Comparison of ENCODE assay signal across 8 cellular contexts in the genomic region with DNA sequence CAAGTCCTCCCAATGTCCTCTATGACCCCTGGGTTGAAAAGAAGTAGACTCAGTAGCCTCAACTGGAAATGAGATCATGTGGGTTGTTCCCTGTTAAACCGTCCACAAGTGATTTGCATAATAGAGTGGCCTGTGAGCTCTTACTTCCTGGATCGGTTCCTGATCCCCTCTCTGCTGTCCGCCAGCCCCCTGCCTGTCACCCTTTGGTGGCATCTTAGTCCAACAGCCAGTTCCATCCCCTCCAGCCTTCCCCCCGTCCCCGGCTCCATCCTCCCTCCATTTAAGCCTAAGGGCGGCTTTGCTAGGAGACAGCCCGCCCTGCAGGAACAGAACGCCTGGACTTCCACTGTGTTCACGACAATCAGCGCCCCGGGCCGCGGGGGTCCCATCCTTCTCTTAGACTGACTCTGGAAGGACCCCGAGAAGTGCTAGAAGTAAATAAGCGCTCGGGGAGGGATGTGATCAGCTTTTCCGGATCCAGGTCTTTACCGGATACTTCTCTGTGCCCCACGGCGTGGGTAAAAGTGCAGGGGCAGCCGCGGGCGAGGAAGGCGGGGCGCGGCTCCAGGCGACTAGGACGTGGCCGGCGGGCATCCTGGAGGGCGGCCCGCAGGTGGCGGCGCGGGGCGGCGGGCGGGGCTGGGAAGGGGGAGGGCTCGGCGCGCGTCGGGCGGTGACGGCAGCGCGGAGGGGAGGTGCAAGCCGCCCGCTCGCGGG. TPM values are rescaled to one million over a fixed set of nuclear protein-coding genes. Genes with fewer than 3 reads are reported as not detected.
DNase-seq lines count a peak whose midpoint lies in the region; ATAC-seq and TF ChIP-seq lines count a peak whose summit lies in the region.

No MANE protein-coding gene starts in this region.

- peak in 1 of 2 donors; percentile 60 for TF ChIP-seq POLR2A in Peyer's patch (IDR thresholded peaks at IDR 0.05)

- H3K9me3 ChIP-seq in Peyer's patch: no peaks in the 10 kb centered on the region

- ATAC-seq in GM19043 (IDR thresholded peaks at IDR 0.05; ENCODE audit: low read depth, unreplicated experiment): peak; percentile 79
- peak; percentile 72 for ATAC-seq in HG03196 (IDR thresholded peaks at IDR 0.05; ENCODE audit: unreplicated experiment)
- ATAC-seq in activated T-helper 17 cell treated with anti-CD3 and anti-CD28 coated beads, Interleukin-2, amount 50 U/mL, for 72 hours (replicated peaks): peak; percentile 85
- peak; percentile 83 for ATAC-seq in stimulated activated naive CD8-positive, alpha-beta T cell treated with anti-CD3 and anti-CD28 coated beads, Interleukin-15, Interleukin-2, amounts not matched to agents 100 U/mL and 50 U/mL, for 24 hours

- H3K4me3 ChIP-seq in Peyer's patch: peak overlapping the region; percentile 75 to 98 (median 89)

- peaks cover 26% of the 10 kb centered on the region for H3K4me1 Mint-ChIP-seq in activated T-helper 17 cell treated with anti-CD3 and anti-CD28 coated beads, Interleukin-2, amount 50 U/mL, for 72 hours
- peaks cover 27% of the 10 kb centered on the region for H3K4me1 Mint-ChIP-seq in nephron

- H3K4me1 ChIP-seq in Peyer's patch: peaks cover 0 to 19% (median 6%) of the 10 kb centered on the region in 4 donors

- H3K27me3 ChIP-seq in Peyer's patch: no peaks in the 10 kb centered on the region

- peaks cover 16% of the 10 kb centered on the region for H3K36me3 Mint-ChIP-seq in activated T-helper 17 cell treated with anti-CD3 and anti-CD28 coated beads, Interleukin-2, amount 50 U/mL, for 72 hours (ENCODE audit: low read depth)
- H3K36me3 Mint-ChIP-seq in nephron (ENCODE audit: low read depth): no peaks in the 10 kb centered on the region

- no peak for TF ChIP-seq CTCF in C4-2B (conservative IDR thresholded peaks at IDR 0.05)
- TF ChIP-seq CTCF in Peyer's patch (IDR thresholded peaks at IDR 0.05): no peak
- TF ChIP-seq CTCF in nephron (IDR thresholded peaks at IDR 0.05; ENCODE audit: unreplicated experiment in 3 of 3): no peak

- H3K27ac ChIP-seq in C4-2B (peak overlapping the region; percentile 93), Peyer's patch (peak overlapping the region; percentile 91 to 95 (median 93))

- DNase-seq in Peyer's patch: peak; percentile 81 to 90 (median 87)
- DNase-seq in fibroblast of peridontal ligament (ENCODE audit: extremely low read depth): peak; percentile 36
- DNase-seq in stimulated activated naive CD8-positive, alpha-beta T cell treated with anti-CD3 and anti-CD28 coated beads, Interleukin-15, Interleukin-2, amounts not matched to agents 100 U/mL and 50 U/mL, for 24 hours: peak; percentile 85

- H3K27me3 Mint-ChIP-seq in activated T-helper 17 cell treated with anti-CD3 and anti-CD28 coated beads, Interleukin-2, amount 50 U/mL, for 72 hours: no peaks in the 10 kb centered on the region
- H3K27me3 Mint-ChIP-seq in nephron (ENCODE audit: low read depth): no peaks in the 10 kb centered on the region

- no peaks in the 10 kb centered on the region for H3K9me3 Mint-ChIP-seq in activated T-helper 17 cell treated with anti-CD3 and anti-CD28 coated beads, Interleukin-2, amount 50 U/mL, for 72 hours
- no peaks in the 10 kb centered on the region for H3K9me3 Mint-ChIP-seq in nephron

- H3K4me3 Mint-ChIP-seq in activated T-helper 17 cell treated with anti-CD3 and anti-CD28 coated beads, Interleukin-2, amount 50 U/mL, for 72 hours: peak overlapping the region; percentile 90
- H3K4me3 Mint-ChIP-seq in nephron: peak overlapping the region; percentile 85 to 93 (median 89)

- peak overlapping the region; percentile 95 for H3K27ac Mint-ChIP-seq in activated T-helper 17 cell treated with anti-CD3 and anti-CD28 coated beads, Interleukin-2, amount 50 U/mL, for 72 hours
- H3K27ac Mint-ChIP-seq in nephron: peak overlapping the region; percentile 67 to 91 (median 87)

- H3K36me3 ChIP-seq in Peyer's patch: no peaks in the 10 kb centered on the region

RNA-seq across cellular contexts. Expression of gene ULK4, which starts 51.2 kb away (rescaled TPM):
- 10 to 100 TPM in 3 of 4 donors, 1 to 10 TPM in 1; 8.4 to 43.8 (median 20.8) TPM for total RNA-seq in Peyer's patch
- total RNA-seq in activated T-helper 17 cell treated with anti-CD3 and anti-CD28 coated beads, Interleukin-2, amount 50 U/mL, for 72 hours: 1 to 10 TPM; 7.0 to 7.7 TPM

Comparison
In these comparisons a context has a peak if more than half of its experiments do, and no peak if none do; other contexts are left out.
1. Peak in every context shown above with its lines: DNase-seq, ATAC-seq, H3K4me3 ChIP-seq and H3K27ac ChIP-seq.
2. DNase-seq: peak in every context shown above with its lines; median percentile 87 in Peyer's patch; 85 in stimulated activated naive CD8-positive, alpha-beta T cell treated with anti-CD3 and anti-CD28 coated beads, Interleukin-15, Interleukin-2, amounts not matched to agents 100 U/mL and 50 U/mL, for 24 hours; 36 in fibroblast of peridontal ligament.